31 cellular contexts compared by ENCODE assay signal in genomic region chr2:216871333-216871934, GRCh38. TPM values are rescaled to one million over a fixed set of nuclear protein-coding genes. Genes with fewer than 3 reads are reported as not detected.
"Had no signal": no experiment of that assay in that cellular context is flagged by ENCODE, and none has a peak within 500 bp of the region (broad histone marks: within the 10 kb centered on the region; RNA-seq: fewer than 3 reads in every experiment).

No MANE protein-coding gene starts in this region.

- H3K9ac ChIP-seq: neural progenitor cell, parathyroid adenoma had no signal

- H3K4me1 ChIP-seq: colonic mucosa, gastroesophageal sphincter, heart left ventricle, neural progenitor cell, parathyroid adenoma, prostate gland, right atrium auricular region, tibial nerve, upper lobe of right lung, uterus had no signal

- H3K4me2 ChIP-seq: neural progenitor cell had no signal

- H3K4me3 ChIP-seq: colonic mucosa, gastroesophageal sphincter, heart left ventricle, lung, neural progenitor cell, prostate gland, right atrium auricular region, skin epidermis, thoracic aorta, tibial nerve, upper lobe of right lung, uterus had no signal

- H3K36me3 ChIP-seq: colonic mucosa, gastroesophageal sphincter, heart left ventricle, neural progenitor cell, prostate gland, right atrium auricular region, thoracic aorta, tibial nerve, upper lobe of right lung, uterus had no signal

- H3K27me3 ChIP-seq: colonic mucosa, gastroesophageal sphincter, heart left ventricle, neural progenitor cell, right atrium auricular region, tibial nerve, upper lobe of right lung, uterus had no signal

- ATAC-seq: esophagus mucosa; gastroesophageal sphincter; heart left ventricle; left colon; left ventricle myocardium superior; stimulated activated naive B cell treated with anti-CD40 and anti-IgM and Interleukin-4, amounts not matched to agents 10 μg/mL and 1 μg/mL and 100 μg/mL, for 72 hours; upper lobe of right lung had no signal

- H3K27ac ChIP-seq: colonic mucosa, epithelial cell of prostate, gastroesophageal sphincter, heart left ventricle, neural progenitor cell, parathyroid adenoma, prostate gland, right atrium auricular region, skin epidermis, thoracic aorta, tibial nerve, upper lobe of right lung, uterus had no signal

- DNase-seq: colonic mucosa; effector CD8-positive, alpha-beta T cell; endodermal cell; foreskin fibroblast; heart left ventricle; hypothalamus; immature natural killer cell; islet precursor cell; kidney glomerular epithelial cell; left colon; left ventricle myocardium superior; naive B cell; stimulated activated CD4-positive, alpha-beta T cell treated with anti-CD3 and anti-CD28 coated beads, Interleukin-15, amount 100 ng/mL, for 24 hours; stimulated activated CD4-positive, alpha-beta T cell treated with anti-CD3 and anti-CD28 coated beads, Interleukin-2, amount 100 ng/mL, for 48 hours; stimulated activated naive B cell treated with anti-CD40 and anti-IgM and Interleukin-4, amounts not matched to agents 10 μg/mL and 1 μg/mL and 100 μg/mL, for 72 hours; upper lobe of right lung; uterus had no signal

- H3K9me3 ChIP-seq: colonic mucosa, gastroesophageal sphincter, heart left ventricle, prostate gland, right atrium auricular region, thoracic aorta, tibial nerve, upper lobe of right lung, uterus had no signal

- H2AFZ ChIP-seq: neural progenitor cell, parathyroid adenoma had no signal

RNA-seq across cellular contexts. Expression of gene TNP1, which starts 11.6 kb away (rescaled TPM):
- total RNA-seq: chondrocyte, colonic mucosa, endodermal cell, esophagus mucosa, gastroesophageal sphincter, heart left ventricle, left colon, left ventricle myocardium superior, lung, mononuclear cell, osteoblast, right atrium auricular region, thoracic aorta, tibial nerve, upper lobe of right lung, uterus had no signal
- polyA plus RNA-seq: heart left ventricle, immature natural killer cell, lung had no signal
